1 cellular context compared by ENCODE assay signal in the genomic region with DNA sequence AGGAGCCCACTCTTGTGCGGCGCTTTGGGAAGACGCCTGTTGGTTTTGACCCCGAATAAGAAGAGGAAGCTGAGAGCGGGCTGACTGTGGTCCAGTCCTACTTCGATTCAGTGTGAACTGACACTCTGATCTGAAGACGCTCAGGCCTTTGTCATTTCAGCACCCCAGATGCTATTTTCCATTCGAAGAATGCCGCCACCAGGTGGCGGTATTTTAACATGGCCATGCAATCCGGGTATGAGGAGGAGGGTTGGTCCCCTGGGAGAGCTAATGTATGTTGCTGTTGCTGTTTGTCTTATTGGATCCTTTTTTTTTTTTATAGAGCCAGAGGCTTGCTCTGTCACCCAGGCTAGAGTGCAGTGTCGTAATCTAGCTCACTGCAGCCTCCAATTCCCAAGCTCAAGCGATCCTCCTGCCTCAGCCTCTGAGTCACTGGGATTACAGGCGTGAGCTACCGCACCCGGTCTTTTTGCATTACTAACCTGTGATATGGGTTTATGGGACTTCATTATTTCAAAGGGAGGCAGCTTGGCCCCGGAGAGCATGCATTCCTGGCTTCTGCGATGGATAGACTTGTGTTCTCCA.
TF ChIP-seq lines count a peak whose summit lies in the region.

No MANE protein-coding gene starts in this region.

TF ChIP-seq in IMR-90, 13 proteins besides CTCF, POLR2A, EP300 and RAD21:
- no peak for TF ChIP-seq MAFK (IDR thresholded peaks at IDR 0.05; ENCODE audit: low read depth, low read length)
- no peak for TF ChIP-seq NFE2L2 (IDR thresholded peaks at IDR 0.05; ENCODE audit: low read depth, low read length)
- TF ChIP-seq CEBPB (IDR thresholded peaks at IDR 0.05; ENCODE audit: low read depth, low read length), result peak; percentile 57
- no peak for TF ChIP-seq MXI1 (IDR thresholded peaks at IDR 0.05; ENCODE audit: borderline replicate concordance, low read depth, low read length)
- peak; percentile 35; the same call in 1 of the 2 replicates for TF ChIP-seq MAZ (IDR thresholded peaks at IDR 0.05; ENCODE audit: borderline replicate concordance, low read depth, low read length)
- peak; percentile 82 for TF ChIP-seq SMC3 (IDR thresholded peaks at IDR 0.05; ENCODE audit: low read depth, low read length)
TF ChIP-seq in IMR-90: peak in this region for 3.
